22 cellular contexts compared by ENCODE assay signal in genomic region chr6:9862603-9863167, GRCh38.
"Had no signal": no experiment of that assay in that cellular context is flagged by ENCODE, and none has a peak within 500 bp of the region (broad histone marks: within the 10 kb centered on the region; RNA-seq: fewer than 3 reads in every experiment).

No MANE protein-coding gene starts in this region.

- ATAC-seq: HepG2 had no signal

- H3K9ac ChIP-seq: KMS-11 had no signal

- DNase-seq: IMR-90, Kasumi-1, MM.1S, NCI-H1092 treated with DMSO at 0.1 percent for 48 hours, NCI-H1436, NCI-H187, NCI-H2029, NCI-H2107, NCI-H2227 treated with DMSO at 0.1 percent for 48 hours, NCI-H446, NCI-H510A, NCI-H524 treated with DMSO at 0.1 percent for 48 hours, NCI-H69, NCI-H774, PC-9, Peyer's patch, Right ventricle myocardium superior, SIG-M5 had no signal

- H3K27ac ChIP-seq: KMS-11, PC-9, Peyer's patch, SJSA1, SK-N-MC had no signal

- H3K4me1 ChIP-seq: Peyer's patch, SJSA1 had no signal

- H3K36me3 ChIP-seq: Peyer's patch, SJSA1 had no signal

- H3K4me3 ChIP-seq: PC-9, Peyer's patch, SJSA1, SK-N-MC had no signal

- H3K27me3 ChIP-seq: Peyer's patch, SJSA1 had no signal

- H3K4me2 ChIP-seq: KMS-11, PC-9 had no signal
